Comparison of ENCODE assay signal across 7 cellular contexts in genomic region chr5:10306806-10307205, GRCh38. TPM values are rescaled to one million over a fixed set of nuclear protein-coding genes. Genes with fewer than 3 reads are reported as not detected.
A peak's percentile ranks its signal among the peaks of the same experiment; 100 is the strongest.
DNase-seq lines count a peak whose midpoint lies in the region; ATAC-seq, FAIRE-seq and TF ChIP-seq lines count a peak whose summit lies in the region.

No MANE protein-coding gene starts in this region.

- H3K4me3 ChIP-seq in left ventricle myocardium inferior (peak overlapping the region; percentile 78), skeletal muscle tissue (ENCODE audit: low read length in 3 of 3) (peak overlapping the region; percentile 80 to 91 (median 84))

- H3K4me1 Mint-ChIP-seq in T-helper 17 cell = peaks cover 11% of the 10 kb centered on the region

- peaks cover 2% of the 10 kb centered on the region for H3K36me3 Mint-ChIP-seq in T-helper 17 cell (ENCODE audit: low read depth)

- H3K27ac ChIP-seq in left ventricle myocardium inferior (replicated peaks) (peak overlapping the region; percentile 86), skeletal muscle tissue (ENCODE audit: low read depth, low read length) (peak overlapping the region; percentile 80)

- H3K36me3 ChIP-seq in left ventricle myocardium inferior (no peaks in the 10 kb centered on the region), skeletal muscle tissue (ENCODE audit: control insufficient read depth in 3 of 3, insufficient read depth in 3 of 3, low read length in 3 of 3) (no peaks in the 10 kb centered on the region)

- H3K4me3 Mint-ChIP-seq in T-helper 17 cell = peak overlapping the region; percentile 92

- H3K9ac ChIP-seq in skeletal muscle tissue (ENCODE audit: low read depth in 1 of 3, low read length in 3 of 3) = peak overlapping the region; percentile 79 to 97 (median 92)

- TF ChIP-seq CTCF in left ventricle myocardium inferior (IDR thresholded peaks at IDR 0.05; ENCODE audit: borderline replicate concordance) = no peak

- intact Hi-C loops in left ventricle myocardium inferior (cut with micrococcal nuclease) = no loop called here

- H3K9me3 ChIP-seq in T-helper 17 cell (ENCODE audit: control insufficient read depth, low read length, poor library complexity, severe bottlenecking) = no peaks in the 10 kb centered on the region
- no peaks in the 10 kb centered on the region for H3K9me3 ChIP-seq in left ventricle myocardium inferior (replicated peaks)
- H3K9me3 ChIP-seq in skeletal muscle tissue (ENCODE audit: control insufficient read depth in 3 of 3, low read length in 3 of 3) = no peaks in the 10 kb centered on the region

- no peak overlapping the region for H3K27ac Mint-ChIP-seq in T-helper 17 cell

- H3K4me1 ChIP-seq in left ventricle myocardium inferior = peaks cover 55% of the 10 kb centered on the region
- peaks cover 42 to 60% (median 56%) of the 10 kb centered on the region in 3 donors for H3K4me1 ChIP-seq in skeletal muscle tissue (ENCODE audit: control insufficient read depth in 3 of 3, insufficient read depth in 3 of 3, low read length in 3 of 3)

- no peaks in the 10 kb centered on the region for H3K27me3 ChIP-seq in left ventricle myocardium inferior (ENCODE audit: low read depth)
- H3K27me3 ChIP-seq in skeletal muscle tissue (ENCODE audit: control insufficient read depth in 3 of 3, insufficient read depth in 3 of 3, low read length in 3 of 3) = no peaks in the 10 kb centered on the region

- peak; percentile 9 for FAIRE-seq in HTR-8/SVneo (lab: Jason Lieb, UNC)

- DNase-seq in HTR-8/SVneo (ENCODE audit: insufficient read length, low spot score) = no peak
- no peak for DNase-seq in T-helper 17 cell
- DNase-seq in left ventricle myocardium inferior = no peak
- no peak for DNase-seq in mesenteric fat pad (ENCODE audit: low spot score)
- no peak for DNase-seq in AML-193 (lab: John Stamatoyannopoulos, UW)

- ATAC-seq in T-helper 17 cell = no peak
- no peak for ATAC-seq in GM21360 (IDR thresholded peaks at IDR 0.05; ENCODE audit: unreplicated experiment)

- H3K27me3 Mint-ChIP-seq in T-helper 17 cell = peaks cover 36% of the 10 kb centered on the region

RNA-seq across cellular contexts. Expression of gene CMBL, which starts 0.9 kb away (rescaled TPM):
- total RNA-seq in T-helper 17 cell = under 1 TPM; 0.22 to 0.39 TPM
- 50.4 TPM for total RNA-seq in left ventricle myocardium inferior
- total RNA-seq in skeletal muscle tissue = 34.4 TPM
- 17.3 TPM for total RNA-seq in mesenteric fat pad

RNA-seq across cellular contexts. Expression of gene MARCHF6, which starts 46.7 kb away (rescaled TPM):
- total RNA-seq in T-helper 17 cell (100 to 1,000 TPM; 156 to 198 TPM), left ventricle myocardium inferior (162 TPM), skeletal muscle tissue (110 TPM), mesenteric fat pad (131 TPM)

RNA-seq across cellular contexts. Expression of gene CCT5, which starts 56.7 kb away (rescaled TPM):
- total RNA-seq in T-helper 17 cell (10 to 100 TPM; 62.6 to 73.0 TPM), left ventricle myocardium inferior (93.2 TPM), skeletal muscle tissue (212 TPM), mesenteric fat pad (202 TPM)

RNA-seq across cellular contexts. Expression of gene ATPSCKMT, which starts 57.1 kb away (rescaled TPM):
- total RNA-seq in T-helper 17 cell (1 to 10 TPM; 6.1 to 6.5 TPM), left ventricle myocardium inferior (18.0 TPM), skeletal muscle tissue (21.9 TPM), mesenteric fat pad (16.5 TPM)

Comparison
In these comparisons a context has a peak if more than half of its experiments do, and no peak if none do; other contexts are left out.
1. RNA of gene CMBL, which starts 0.9 kb away (total RNA-seq): 50.4 TPM in left ventricle myocardium inferior (single experiment), 34.4 TPM in skeletal muscle tissue (single experiment) and 17.3 TPM in mesenteric fat pad (single experiment); 0.22 to 0.39 TPM in T-helper 17 cell; every median in the first group is over 10 times any median in the second.